In the genomic region with DNA sequence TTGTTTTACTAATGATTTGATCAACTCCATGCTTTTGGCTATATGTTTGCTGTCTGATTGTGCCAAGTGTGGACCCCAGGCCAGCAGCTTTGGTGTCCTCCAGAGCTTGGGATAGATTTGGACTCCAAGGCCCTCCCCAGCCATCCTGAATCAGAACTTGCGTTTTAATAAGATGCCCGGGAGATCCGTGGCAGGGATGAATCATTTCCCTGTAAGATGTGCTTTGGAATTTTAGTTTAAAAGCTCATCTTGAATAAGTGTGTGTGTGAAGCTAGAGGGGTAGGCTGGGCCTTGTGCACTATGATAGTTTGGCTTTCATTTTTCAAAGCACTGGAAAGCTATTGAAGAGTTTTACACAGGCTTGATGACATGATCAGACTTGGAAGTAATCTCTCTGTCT, we compare ENCODE assay signal across 28 cellular contexts.
"Had no signal": no experiment of that assay in that cellular context is flagged by ENCODE, and none has a peak within 500 bp of the region (broad histone marks: within the 10 kb centered on the region; RNA-seq: fewer than 3 reads in every experiment).

No MANE protein-coding gene starts in this region.

- H3K4me1 ChIP-seq: Peyer's patch, SJSA1 had no signal

- H3K36me3 ChIP-seq: Peyer's patch, SJSA1 had no signal

- H3K27me3 ChIP-seq: body of pancreas, Peyer's patch, SJSA1 had no signal

- H3K27ac Mint-ChIP-seq: activated CD8-positive, alpha-beta T cell treated with anti-CD3 and anti-CD28 coated beads for 36 hours; activated naive CD4-positive, alpha-beta T cell treated with anti-CD3 and anti-CD28 coated beads, Interleukin-2, amount 50 U/mL, for 24 hours; activated T-cell treated with anti-CD3 and anti-CD28 coated beads, Interleukin-2, amount 50 U/mL, for 24 hours; activated T-helper 1 cell treated with anti-CD3 and anti-CD28 coated beads, Interleukin-12 subunit alpha, Interleukin-12 subunit beta, Interleukin-2, Interleukin-4 antibody, amounts not matched to agents 30 ng/mL and 10 ng/mL and 1 ng/mL, durations not matched to agents 14 hours and 24 hours and 36 hours had no signal

- H3K9me3 ChIP-seq: Peyer's patch, SJSA1 had no signal

- FAIRE-seq: K562 had no signal

- H3K4me3 ChIP-seq: body of pancreas, K562, Peyer's patch, SJSA1 had no signal

- DNase-seq: activated CD4-positive, alpha-beta T cell treated with anti-CD3 and anti-CD28 coated beads for 4 hours; activated CD8-positive, alpha-beta T cell treated with anti-CD3 and anti-CD28 coated beads for 36 hours; activated effector memory CD4-positive, alpha-beta T cell treated with Interleukin-2 at 50 U/mL for 16 hours; activated naive CD4-positive, alpha-beta T cell; activated T-cell treated with anti-CD3 and anti-CD28 coated beads, Interleukin-2, amount 50 U/mL, for 24 hours; aorta; body of pancreas; Karpas-422; NCI-H1092; NCI-H1417; NCI-H1930; NCI-H2107; NCI-H2171 treated with DMSO at 0.1 percent for 48 hours; NCI-H345; NCI-H510A; NCI-H69; NK-92 treated with Interleukin-12 subunit alpha and Interleukin-12 subunit beta, amount 100 ng/mL, for 24 hours; OCI-M1; Peyer's patch; SHP77; SW 1271 had no signal

- H3K27ac ChIP-seq: body of pancreas, Peyer's patch, SJSA1 had no signal

- H3K4me3 Mint-ChIP-seq: activated CD8-positive, alpha-beta T cell treated with anti-CD3 and anti-CD28 coated beads for 36 hours; activated naive CD4-positive, alpha-beta T cell treated with anti-CD3 and anti-CD28 coated beads, Interleukin-2, amount 50 U/mL, for 24 hours; activated T-cell treated with anti-CD3 and anti-CD28 coated beads, Interleukin-2, amount 50 U/mL, for 24 hours; activated T-helper 1 cell treated with anti-CD3 and anti-CD28 coated beads, Interleukin-12 subunit alpha, Interleukin-12 subunit beta, Interleukin-2, Interleukin-4 antibody, amounts not matched to agents 30 ng/mL and 10 ng/mL and 1 ng/mL, durations not matched to agents 14 hours and 24 hours and 36 hours; central memory CD8-positive, alpha-beta T cell had no signal

- H3K4me1 Mint-ChIP-seq: activated naive CD4-positive, alpha-beta T cell treated with anti-CD3 and anti-CD28 coated beads, Interleukin-2, amount 50 U/mL, for 24 hours; central memory CD8-positive, alpha-beta T cell had no signal

- ATAC-seq: activated CD4-positive, CD25-positive, alpha-beta regulatory T cell treated with anti-CD3 and anti-CD28 coated beads, Interleukin-2, amount 50 U/mL, for 24 hours; activated CD8-positive, alpha-beta T cell treated with anti-CD3 and anti-CD28 coated beads for 36 hours; body of pancreas; K562; SK-N-SH treated with all-trans-retinoic acid at 6 μM for 48 hours had no signal

- H3K27me3 Mint-ChIP-seq: activated naive CD4-positive, alpha-beta T cell treated with anti-CD3 and anti-CD28 coated beads, Interleukin-2, amount 50 U/mL, for 24 hours had no signal
